ENCODE assay signal across 8 cellular contexts in genomic region chr2:159895258-159896209, GRCh38. TPM values are rescaled to one million over a fixed set of nuclear protein-coding genes. Genes with fewer than 3 reads are reported as not detected.
A peak's percentile ranks its signal among the peaks of the same experiment; 100 is the strongest.
DNase-seq lines count a peak whose midpoint lies in the region; ATAC-seq and TF ChIP-seq lines count a peak whose summit lies in the region.

No MANE protein-coding gene starts in this region.

- peak; percentile 90 to 91 for ATAC-seq in activated T-cell treated with anti-CD3 and anti-CD28 coated beads, Interleukin-2, amount 50 U/mL, for 72 hours (replicated peaks in 1 of 2)
- ATAC-seq in stimulated activated memory B cell treated with anti-CD40 and anti-IgM and Interleukin-4, amounts not matched to agents 10 μg/mL and 1 μg/mL and 100 μg/mL, for 72 hours: peak; percentile 92

- H3K9me3 Mint-ChIP-seq in activated T-cell treated with anti-CD3 and anti-CD28 coated beads, Interleukin-2, amount 50 U/mL, for 72 hours: no peaks in the 10 kb centered on the region
- no peaks in the 10 kb centered on the region for H3K9me3 Mint-ChIP-seq in stimulated activated memory B cell treated with anti-CD40 and anti-IgM and Interleukin-4, amounts not matched to agents 10 μg/mL and 1 μg/mL and 100 μg/mL, for 72 hours

- peaks cover 98% of the 10 kb centered on the region for H3K4me1 Mint-ChIP-seq in activated T-cell treated with anti-CD3 and anti-CD28 coated beads, Interleukin-2, amount 50 U/mL, for 72 hours (ENCODE audit: low read depth)
- peaks cover 92% of the 10 kb centered on the region for H3K4me1 Mint-ChIP-seq in stimulated activated memory B cell treated with anti-CD40 and anti-IgM and Interleukin-4, amounts not matched to agents 10 μg/mL and 1 μg/mL and 100 μg/mL, for 72 hours

- H3K4me3 ChIP-seq in GM23248: no peak overlapping the region
- H3K4me3 ChIP-seq in MM.1S (ENCODE audit: low read length): no peak overlapping the region

- H3K27me3 ChIP-seq in GM23248 (replicated peaks; ENCODE audit: insufficient read depth): no peaks in the 10 kb centered on the region
- H3K27me3 ChIP-seq in MM.1S (replicated peaks; ENCODE audit: insufficient read depth, low read length): no peaks in the 10 kb centered on the region

- no peaks in the 10 kb centered on the region for H3K9me3 ChIP-seq in GM23248 (ENCODE audit: low read depth)
- H3K9me3 ChIP-seq in MM.1S (replicated peaks; ENCODE audit: insufficient read depth, low read length): no peaks in the 10 kb centered on the region

- H4K20me1 ChIP-seq in GM23248 (ENCODE audit: insufficient read depth) (no peaks in the 10 kb centered on the region), MM.1S (ENCODE audit: insufficient read depth, low read length) (no peaks in the 10 kb centered on the region)

- H3K27ac Mint-ChIP-seq in activated T-cell treated with anti-CD3 and anti-CD28 coated beads, Interleukin-2, amount 50 U/mL, for 72 hours: peak overlapping the region; percentile 89
- H3K27ac Mint-ChIP-seq in stimulated activated memory B cell treated with anti-CD40 and anti-IgM and Interleukin-4, amounts not matched to agents 10 μg/mL and 1 μg/mL and 100 μg/mL, for 72 hours: peak overlapping the region; percentile 92

- 76 to 78% methylated on average over 5 of the region's 5 CpGs for WGBS in GM23248 (ENCODE audit: low coverage in 1 of 2, low lambda C conversion rate in 2 of 2, missing lambda C conversion rate in 2 of 2), 2 experiments

- no peak overlapping the region for H3K4me2 ChIP-seq in GM23248 (ENCODE audit: unreplicated experiment)
- H3K4me2 ChIP-seq in MM.1S (ENCODE audit: low read depth, low read length): no peak overlapping the region

- peaks cover 19 to 42% of the 10 kb centered on the region in 2 donors for H3K36me3 Mint-ChIP-seq in activated T-cell treated with anti-CD3 and anti-CD28 coated beads, Interleukin-2, amount 50 U/mL, for 72 hours (ENCODE audit: insufficient read depth in 2 of 2)
- peaks cover 81% of the 10 kb centered on the region for H3K36me3 Mint-ChIP-seq in stimulated activated memory B cell treated with anti-CD40 and anti-IgM and Interleukin-4, amounts not matched to agents 10 μg/mL and 1 μg/mL and 100 μg/mL, for 72 hours

- no peak overlapping the region for H3K27ac ChIP-seq in GM23248
- peak overlapping the region; percentile 16; the same call in 1 of the 2 replicates for H3K27ac ChIP-seq in MM.1S (ENCODE audit: low read length)

- peak; percentile 29 to 40 for DNase-seq in activated T-cell treated with anti-CD3 and anti-CD28 coated beads, Interleukin-2, amount 50 U/mL, for 72 hours
- no peak for DNase-seq in activated T-cell treated with anti-CD3 and anti-CD28 coated beads, Interleukin-2, amount 50 U/mL, for 48 hours
- DNase-seq in GM23248 (peak; percentile 21), MM.1S (peak; percentile 62), foreskin melanocyte (no peak), NCI-H1105 (lab: John Stamatoyannopoulos, UW) (no peak), T1000 (lab: John Stamatoyannopoulos, UW) (no peak)

- H3F3A ChIP-seq in GM23248 (ENCODE audit: insufficient read depth) (peaks cover 7% of the 10 kb centered on the region), MM.1S (ENCODE audit: insufficient read depth, low read length) (peaks cover 17% of the 10 kb centered on the region)

- peaks cover 10% of the 10 kb centered on the region for H3K4me1 ChIP-seq in GM23248 (ENCODE audit: insufficient read depth)
- H3K4me1 ChIP-seq in MM.1S (ENCODE audit: low read length): peaks cover 49% of the 10 kb centered on the region

- no peak for TF ChIP-seq CTCF in MM.1S (IDR thresholded peaks at IDR 0.05; ENCODE audit: low read length)

- H3K27me3 Mint-ChIP-seq in activated T-cell treated with anti-CD3 and anti-CD28 coated beads, Interleukin-2, amount 50 U/mL, for 72 hours (ENCODE audit: low read depth): no peaks in the 10 kb centered on the region
- no peaks in the 10 kb centered on the region for H3K27me3 Mint-ChIP-seq in stimulated activated memory B cell treated with anti-CD40 and anti-IgM and Interleukin-4, amounts not matched to agents 10 μg/mL and 1 μg/mL and 100 μg/mL, for 72 hours

- H3K9ac ChIP-seq in GM23248: no peak overlapping the region
- H3K9ac ChIP-seq in MM.1S (ENCODE audit: low read length): no peak overlapping the region

- in situ Hi-C loops in GM23248 (cut with MboI): no loop called here

- H3K79me2 ChIP-seq in GM23248 (ENCODE audit: insufficient read depth): no peaks in the 10 kb centered on the region
- peaks cover 18% of the 10 kb centered on the region for H3K79me2 ChIP-seq in MM.1S (ENCODE audit: low read length)

- H2AFZ ChIP-seq in GM23248 (no peak overlapping the region), MM.1S (ENCODE audit: low read length) (no peak overlapping the region)

- no peaks in the 10 kb centered on the region for H3K36me3 ChIP-seq in GM23248 (ENCODE audit: low read depth)
- no peaks in the 10 kb centered on the region for H3K36me3 ChIP-seq in MM.1S (replicated peaks; ENCODE audit: insufficient read depth, low read length)

- H3K9me2 ChIP-seq in GM23248 (ENCODE audit: insufficient read depth): no peaks in the 10 kb centered on the region
- H3K9me2 ChIP-seq in MM.1S (replicated peaks; ENCODE audit: insufficient read depth, low read length): no peaks in the 10 kb centered on the region

- peak overlapping the region; percentile 58 to 77 for H3K4me3 Mint-ChIP-seq in activated T-cell treated with anti-CD3 and anti-CD28 coated beads, Interleukin-2, amount 50 U/mL, for 72 hours
- peak overlapping the region; percentile 44 for H3K4me3 Mint-ChIP-seq in stimulated activated memory B cell treated with anti-CD40 and anti-IgM and Interleukin-4, amounts not matched to agents 10 μg/mL and 1 μg/mL and 100 μg/mL, for 72 hours

RNA-seq across cellular contexts. Expression of gene LY75, which starts 9.0 kb away (rescaled TPM):
- total RNA-seq in activated T-cell treated with anti-CD3 and anti-CD28 coated beads, Interleukin-2, amount 50 U/mL, for 72 hours: 100 to 1,000 TPM; 108 to 114 TPM
- total RNA-seq in GM23248 (2014; rRNA removed; shearing (Covaris generic)): 0.38 and 0.65 TPM in 2 replicates
- polyA plus RNA-seq in GM23248 (2016; fragmentation: Nextera tagmentation; extraction: Ambion mirVana): 0.58 and 0.69 TPM in 2 replicates

Comparison
In these comparisons a context has a peak if more than half of its experiments do, and no peak if none do; other contexts are left out.
1. DNase-seq: peak in activated T-cell treated with anti-CD3 and anti-CD28 coated beads, Interleukin-2, amount 50 U/mL, for 72 hours (2 of 2), GM23248 (single experiment) and MM.1S (single experiment); none in activated T-cell treated with anti-CD3 and anti-CD28 coated beads, Interleukin-2, amount 50 U/mL, for 48 hours (0 of 2), foreskin melanocyte (single experiment), NCI-H1105 (single experiment) and T1000 (single experiment).
2. RNA of gene LY75, which starts 9.0 kb away (total RNA-seq): 108 to 114 TPM in activated T-cell treated with anti-CD3 and anti-CD28 coated beads, Interleukin-2, amount 50 U/mL, for 72 hours; 0.38 to 0.65 TPM in GM23248; every median in the first group is over 10 times any median in the second.